Comparison of ENCODE assay signal across 12 cellular contexts in the genomic region with DNA sequence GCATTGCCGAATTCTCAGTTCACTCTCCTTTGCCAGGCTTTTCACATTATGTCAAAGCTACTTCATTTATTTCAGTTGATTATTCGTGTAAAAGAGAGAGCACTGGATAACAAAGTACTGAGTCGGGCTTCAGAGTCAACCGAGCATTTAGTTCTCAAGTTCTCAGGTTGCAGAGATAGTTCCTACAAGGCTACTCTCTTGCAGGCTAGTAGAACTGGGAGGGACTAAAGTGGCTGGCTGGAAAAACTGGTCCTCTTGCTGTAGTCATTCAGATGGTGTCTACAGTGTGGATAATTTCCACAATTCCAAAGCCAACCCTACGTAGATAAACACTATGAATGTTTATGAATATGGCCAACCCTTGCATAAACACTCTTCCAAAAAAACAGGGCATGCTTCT. TPM values are rescaled to one million over a fixed set of nuclear protein-coding genes. Genes with fewer than 3 reads are reported as not detected.
DNase-seq lines count a peak whose midpoint lies in the region; ATAC-seq and TF ChIP-seq lines count a peak whose summit lies in the region.
"Had no signal": no experiment of that assay in that cellular context is flagged by ENCODE, and none has a peak within 500 bp of the region (broad histone marks: within the 10 kb centered on the region; RNA-seq: fewer than 3 reads in every experiment).

No MANE protein-coding gene starts in this region.

- peaks cover 19% of the 10 kb centered on the region for H3K4me1 ChIP-seq in mammary epithelial cell (ENCODE audit: insufficient read depth, low read length)
- no peaks in the 10 kb centered on the region for H3K4me1 ChIP-seq in breast epithelium
- peaks cover 14% of the 10 kb centered on the region for H3K4me1 ChIP-seq in adipocyte (ENCODE audit: control insufficient read depth, insufficient read depth, low read length)

- no TSS peak for BruUV-seq in mammary epithelial cell (replicated peaks; lab: Mats Ljungman, UMichigan)

- H4K20me1 ChIP-seq in mammary epithelial cell (ENCODE audit: insufficient read depth, low read length) = no peaks in the 10 kb centered on the region

- no peaks in the 10 kb centered on the region for H3K27me3 ChIP-seq in mammary epithelial cell (ENCODE audit: insufficient read depth, low read length)
- no peaks in the 10 kb centered on the region for H3K27me3 ChIP-seq in breast epithelium
- H3K27me3 ChIP-seq in adipocyte (replicated peaks; ENCODE audit: control insufficient read depth, insufficient read depth, low read length) = peaks cover 4% of the 10 kb centered on the region
- H3K27me3 ChIP-seq: transverse colon had no signal

- H3K27ac ChIP-seq in mammary epithelial cell (ENCODE audit: insufficient read depth, low read depth, low read length) (no peak overlapping the region), breast epithelium (peak overlapping the region in 1 of 2 donors; percentile 35)
- H3K27ac ChIP-seq: left ventricle myocardium inferior, transverse colon had no signal

- dilution Hi-C loops in mammary epithelial cell (cut with HindIII; ENCODE audit: low sequenced_read_pairs) = loop anchor here (5.0 kb wide), 2 partner anchors 50 to 95 kb away; no protein-coding TSS in a partner anchor

- H3K27me3 Mint-ChIP-seq in CD14-positive monocyte (ENCODE audit: low read depth in 3 of 3) = no peaks in the 10 kb centered on the region

- in situ Hi-C loops in mammary epithelial cell (cut with MboI; ENCODE audit: low sequenced_read_pairs in 2 of 2) = no loop called here

- no peak overlapping the region for H3K4me2 ChIP-seq in mammary epithelial cell (ENCODE audit: insufficient read depth, low read depth, low read length)

- peak overlapping the region in 1 of 7 donors; percentile 25 for H3K27ac Mint-ChIP-seq in CD14-positive monocyte

- no peaks in the 10 kb centered on the region for H3K9me3 ChIP-seq in mammary epithelial cell (replicated peaks; ENCODE audit: insufficient read depth, low read length)
- H3K9me3 ChIP-seq in breast epithelium = no peaks in the 10 kb centered on the region
- no peaks in the 10 kb centered on the region for H3K9me3 ChIP-seq in adipocyte (ENCODE audit: control insufficient read depth, low read length)
- H3K9me3 ChIP-seq: left ventricle myocardium inferior, transverse colon had no signal

- CTCF ChIA-PET in mammary epithelial cell (lab: Charles Lee; ENCODE audit: low non-redundant PET) = no interaction called here

- peaks cover 4% of the 10 kb centered on the region for H3K79me2 ChIP-seq in mammary epithelial cell (ENCODE audit: insufficient read depth, low read length)

- intact Hi-C loops in mammary epithelial cell (cut with micrococcal nuclease) (no loop called here), breast epithelium (cut with DNase I; ENCODE audit: low total_unique reads) (no loop called here), CD14-positive monocyte (cut with micrococcal nuclease) (loop anchor here in 1 of 2 donors (10.0 kb wide), 1 partner anchor 938 kb away; a partner anchor contains a TSS)

- H3K4me3 ChIP-seq in mammary epithelial cell (replicated peaks in 1 of 3; ENCODE audit: insufficient read depth in 1 of 3, low read depth in 2 of 3, low read length in 3 of 3) (no peak overlapping the region), breast epithelium (no peak overlapping the region), adipocyte (ENCODE audit: low read length) (no peak overlapping the region)
- H3K4me3 ChIP-seq: left ventricle myocardium inferior, transverse colon had no signal

- H3K9me3 Mint-ChIP-seq in CD14-positive monocyte = no peaks in the 10 kb centered on the region

- peaks cover 47% of the 10 kb centered on the region for H3K4me1 Mint-ChIP-seq in CD14-positive monocyte

- no peak overlapping the region for H2AFZ ChIP-seq in mammary epithelial cell (ENCODE audit: low read depth, low read length)

- no peak overlapping the region for H3K4me3 Mint-ChIP-seq in CD14-positive monocyte

- peak; percentile 18 for DNase-seq in mammary epithelial cell
- no peak for DNase-seq in breast epithelium (ENCODE audit: low spot score in 2 of 2)
- DNase-seq in adipocyte (ENCODE audit: low read depth) = peak; percentile 48
- peak; percentile 50 for DNase-seq in kidney tubule cell (ENCODE audit: low spot score)
- DNase-seq in NCI-H524 treated with DMSO at 0.1 percent for 48 hours (lab: John Stamatoyannopoulos, UW) = no peak
- no peak for DNase-seq in CD14-positive monocyte (ENCODE audit: low spot score)
- DNase-seq: left ventricle myocardium inferior, NCI-H1105 treated with DMSO at 0.1 percent for 48 hours, nucleus accumbens, transverse colon had no signal

- no peaks in the 10 kb centered on the region for H3K36me3 Mint-ChIP-seq in CD14-positive monocyte

- TF ChIP-seq CTCF in mammary epithelial cell (conservative IDR thresholded peaks at IDR 0.05 in 1 of 2, IDR thresholded peaks at IDR 0.05 in 1 of 2; ENCODE audit: extremely low read depth in 1 of 2, insufficient read depth in 1 of 2, low read depth in 1 of 2, low read length in 2 of 2) (no peak), breast epithelium (IDR thresholded peaks at IDR 0.05) (no peak), CD14-positive monocyte (IDR thresholded peaks at IDR 0.05) (no peak)

- H3K9ac ChIP-seq in mammary epithelial cell (ENCODE audit: insufficient read depth, low read length) = no peak overlapping the region
- H3K9ac ChIP-seq in adipocyte (ENCODE audit: low read length) = no peak overlapping the region

- no peak for TF ChIP-seq POLR2A in breast epithelium (IDR thresholded peaks at IDR 0.05)

- H3K36me3 ChIP-seq in mammary epithelial cell (ENCODE audit: insufficient read depth, low read length) (no peaks in the 10 kb centered on the region), breast epithelium (no peaks in the 10 kb centered on the region), adipocyte (ENCODE audit: control insufficient read depth, insufficient read depth, low read length, severe bottlenecking) (no peaks in the 10 kb centered on the region)
- H3K36me3 ChIP-seq: left ventricle myocardium inferior, transverse colon had no signal

- 73% methylated on average over 5 of the region's 5 CpGs for WGBS in mammary epithelial cell (ENCODE audit: low coverage, missing lambda C conversion rate)

- ATAC-seq in HG02763 (IDR thresholded peaks at IDR 0.05; ENCODE audit: unreplicated experiment) = no peak
- ATAC-seq in GM19023 (IDR thresholded peaks at IDR 0.05; ENCODE audit: unreplicated experiment) = no peak

RNA-seq across cellular contexts. Expression of a gene that starts 4.6 kb away (rescaled TPM):
- total RNA-seq in mammary epithelial cell (10 to 100 TPM; 45.8 to 80.2 TPM), breast epithelium (100 to 1,000 TPM in 2 of 3 donors, 10 to 100 TPM in 1; 74.1 to 111 (median 107) TPM)
- polyA plus RNA-seq in mammary epithelial cell (24.2 TPM), CD14-positive monocyte (10 to 100 TPM; 17.6 to 26.4 TPM)
- polyA minus RNA-seq in mammary epithelial cell = 53.7 TPM

Comparison
In these comparisons a context has a peak if more than half of its experiments do, and no peak if none do; other contexts are left out.
1. DNase-seq: peak in mammary epithelial cell (single experiment), adipocyte (single experiment) and kidney tubule cell (single experiment); none in breast epithelium (0 of 2), NCI-H524 treated with DMSO at 0.1 percent for 48 hours (single experiment) and CD14-positive monocyte (single experiment).